In the genomic region with DNA sequence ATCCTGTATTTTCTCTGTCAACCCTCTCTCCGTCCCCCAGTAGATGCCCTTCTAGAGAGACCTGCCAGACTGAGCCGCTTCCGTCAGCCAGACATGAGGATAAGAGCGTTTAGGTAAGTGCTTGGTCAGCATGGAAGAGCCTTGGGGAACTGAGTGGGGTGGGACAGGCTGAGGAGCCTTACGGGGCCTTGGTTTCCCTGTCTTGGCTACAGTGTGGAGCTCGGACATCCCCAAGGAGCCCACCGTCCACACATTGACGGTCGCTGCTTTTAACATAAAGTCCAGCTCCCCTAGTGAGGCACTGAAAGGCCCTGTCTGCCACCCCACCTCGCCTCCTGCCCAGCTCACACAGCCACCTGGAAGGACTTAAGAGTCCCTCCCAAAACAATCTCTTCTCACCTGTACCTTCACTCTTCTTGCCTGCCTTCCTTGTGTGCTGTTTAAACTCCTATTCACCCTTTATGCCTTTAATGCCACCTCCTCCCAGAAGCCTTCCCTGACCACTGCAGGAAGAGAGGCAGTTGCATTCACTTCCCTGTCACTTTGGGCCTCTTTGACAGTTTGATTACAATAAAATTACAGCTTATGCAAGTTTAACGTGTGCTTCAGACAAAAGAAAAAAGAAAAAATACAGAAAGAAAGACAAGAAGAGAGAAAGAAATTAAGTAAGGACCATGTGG, we compare ENCODE assay signal across 21 cellular contexts. TPM values are rescaled to one million over a fixed set of nuclear protein-coding genes. Genes with fewer than 3 reads are reported as not detected.
"Had no signal": no experiment of that assay in that cellular context is flagged by ENCODE, and none has a peak within 500 bp of the region (broad histone marks: within the 10 kb centered on the region; RNA-seq: fewer than 3 reads in every experiment).

No MANE protein-coding gene starts in this region.

- H3K4me1 ChIP-seq: body of pancreas, foreskin keratinocyte, uterus had no signal

- H3K27ac ChIP-seq: body of pancreas, foreskin keratinocyte, psoas muscle, right lobe of liver, tibial artery, uterus had no signal

- H3K4me3 ChIP-seq: body of pancreas, psoas muscle, right lobe of liver, tibial artery, uterus had no signal

- DNase-seq: activated CD4-positive, alpha-beta T cell treated with anti-CD3 and anti-CD28 coated beads, Interleukin-2, amount 10 ng/mL, durations not matched to agents 24 days and 14 days; activated CD4-positive, CD25-positive, alpha-beta regulatory T cell; activated CD8-positive, alpha-beta memory T cell treated with anti-CD3 and anti-CD28 coated beads, Interleukin-2, amount 50 U/mL, for 4 hours; activated CD8-positive, alpha-beta T cell treated with anti-CD3 and anti-CD28 coated beads, Interleukin-2, amount 10 ng/mL, durations not matched to agents 7 days and 5 days; activated gamma-delta T cell; activated naive CD8-positive, alpha-beta T cell treated with anti-CD3 and anti-CD28 coated beads for 36 hours; activated T-cell treated with anti-CD3 and anti-CD28 coated beads, Interleukin-2, amount 50 U/mL, for 72 hours; amygdala; body of pancreas; cortex of kidney; effector memory CD4-positive, alpha-beta T cell; foreskin keratinocyte; kidney glomerular epithelial cell; psoas muscle; stimulated activated CD4-positive, alpha-beta T cell treated with anti-CD3 and anti-CD28 coated beads, Interleukin-1b, Interleukin-23, amount 100 ng/mL, for 48 hours; T-helper 2 cell; tibial artery; uterus had no signal

- ATAC-seq: activated CD8-positive, alpha-beta T cell treated with anti-CD3 and anti-CD28 coated beads, Interleukin-2, amount 10 ng/mL, durations not matched to agents 7 days and 5 days; activated T-cell treated with anti-CD3 and anti-CD28 coated beads, Interleukin-2, amount 50 U/mL, for 72 hours; body of pancreas; foreskin keratinocyte; psoas muscle; right lobe of liver had no signal

- H3K36me3 ChIP-seq: right lobe of liver, tibial artery, uterus had no signal

- H3K9me3 ChIP-seq: body of pancreas, psoas muscle, right lobe of liver, tibial artery, uterus had no signal

- H3K27me3 ChIP-seq: body of pancreas, right lobe of liver, uterus had no signal

RNA-seq across cellular contexts. Expression of a gene that starts 42.3 kb away (rescaled TPM):
- total RNA-seq: activated CD4-positive, alpha-beta T cell treated with anti-CD3 and anti-CD28 coated beads, Interleukin-2, amount 10 ng/mL, durations not matched to agents 24 days and 14 days; activated CD8-positive, alpha-beta T cell treated with anti-CD3 and anti-CD28 coated beads, Interleukin-2, amount 10 ng/mL, durations not matched to agents 7 days and 5 days; activated naive CD8-positive, alpha-beta T cell treated with anti-CD3 and anti-CD28 coated beads for 36 hours; activated T-cell treated with anti-CD3 and anti-CD28 coated beads, Interleukin-2, amount 50 U/mL, for 72 hours; body of pancreas; foreskin keratinocyte; liver; osteocyte; psoas muscle; right lobe of liver; uterus had no signal
- polyA plus RNA-seq: foreskin keratinocyte, liver, psoas muscle had no signal

RNA-seq across cellular contexts. Expression of a gene that starts 56.4 kb away (rescaled TPM):
- total RNA-seq: activated CD8-positive, alpha-beta T cell treated with anti-CD3 and anti-CD28 coated beads, Interleukin-2, amount 10 ng/mL, durations not matched to agents 7 days and 5 days had no signal
